Comparison of ENCODE assay signal across 14 cellular contexts in genomic region chr10:94066411-94066810, GRCh38.
DNase-seq lines count a peak whose midpoint lies in the region; ATAC-seq and TF ChIP-seq lines count a peak whose summit lies in the region.
"Had no signal": no experiment of that assay in that cellular context is flagged by ENCODE, and none has a peak within 500 bp of the region (broad histone marks: within the 10 kb centered on the region; RNA-seq: fewer than 3 reads in every experiment).

No MANE protein-coding gene starts in this region.

- H3K36me3 ChIP-seq in left ventricle myocardium inferior = no peaks in the 10 kb centered on the region
- no peaks in the 10 kb centered on the region for H3K36me3 ChIP-seq in testis (ENCODE audit: low read depth, missing control alignments)
- H3K36me3 ChIP-seq: lower lobe of right lung, spleen had no signal

- TF ChIP-seq POLR2A in testis (IDR thresholded peaks at IDR 0.05) = no peak

- peak; percentile 31 for ATAC-seq in Right ventricle myocardium superior (ENCODE audit: poor library complexity)
- peak; percentile 61 for ATAC-seq in foreskin keratinocyte
- ATAC-seq: lower lobe of right lung had no signal

- H3K36me3 Mint-ChIP-seq in type B pancreatic cell = no peaks in the 10 kb centered on the region

- DNase-seq in Right ventricle myocardium superior (no peak), left ventricle myocardium inferior (no peak), SW480 (ENCODE audit: low spot score) (peak; percentile 28), foreskin keratinocyte (peak in 1 of 2 donors; percentile 34), testis (peak; percentile 25), type B pancreatic cell (ENCODE audit: extremely low spot score, unreplicated experiment) (no peak), NCI-H1105 (lab: John Stamatoyannopoulos, UW) (no peak)
- no peak for DNase-seq in activated CD4-positive, alpha-beta T cell treated with anti-CD3 and anti-CD28 coated beads, Interleukin-2, amount 50 U/mL, for 48 hours
- DNase-seq: activated T-cell treated with anti-CD3 and anti-CD28 coated beads, Interleukin-2, amount 50 U/mL, for 48 hours; dorsolateral prefrontal cortex; lower lobe of right lung; spleen had no signal

- no peak for TF ChIP-seq CTCF in left ventricle myocardium inferior (IDR thresholded peaks at IDR 0.05; ENCODE audit: borderline replicate concordance)
- no peak for TF ChIP-seq CTCF in foreskin keratinocyte (conservative IDR thresholded peaks at IDR 0.05)
- TF ChIP-seq CTCF in testis (IDR thresholded peaks at IDR 0.05) = no peak
- TF ChIP-seq CTCF in type B pancreatic cell (conservative IDR thresholded peaks at IDR 0.05) = no peak

- no peaks in the 10 kb centered on the region for H3K9me3 Mint-ChIP-seq in type B pancreatic cell
- H3K9me3 Mint-ChIP-seq: T-helper 1 cell treated with Interleukin-12 subunit alpha and Interleukin-12 subunit beta and Interleukin-4 antibody, amounts not matched to agents 30 μg/mL and 1 μg/mL, for 36 hours had no signal

- intact Hi-C loops in Right ventricle myocardium superior (cut with DNase I) (no loop called here), left ventricle myocardium inferior (cut with micrococcal nuclease) (no loop called here), testis (cut with DNase I; ENCODE audit: low total_unique reads) (no loop called here)

- no peak overlapping the region for H3K4me3 ChIP-seq in left ventricle myocardium inferior
- H3K4me3 ChIP-seq in testis = no peak overlapping the region
- H3K4me3 ChIP-seq: dorsolateral prefrontal cortex, lower lobe of right lung, spleen had no signal

- H3K9me3 ChIP-seq in left ventricle myocardium inferior (replicated peaks) (no peaks in the 10 kb centered on the region), testis (no peaks in the 10 kb centered on the region)
- H3K9me3 ChIP-seq: lower lobe of right lung, spleen had no signal

- H3K4me1 ChIP-seq in left ventricle myocardium inferior (peaks cover 9% of the 10 kb centered on the region), foreskin keratinocyte (no peaks in the 10 kb centered on the region), testis (no peaks in the 10 kb centered on the region)
- H3K4me1 ChIP-seq: lower lobe of right lung, spleen had no signal

- H3K4me1 Mint-ChIP-seq in type B pancreatic cell (ENCODE audit: unreplicated experiment) = no peaks in the 10 kb centered on the region

- H3K4me3 Mint-ChIP-seq in type B pancreatic cell = no peak overlapping the region
- H3K4me3 Mint-ChIP-seq: stimulated activated naive CD8-positive, alpha-beta T cell treated with anti-CD3 and anti-CD28 coated beads, Interleukin-15, Interleukin-2, amounts not matched to agents 100 ng/mL and 50 ng/mL, for 24 hours; T-helper 1 cell treated with Interleukin-12 subunit alpha and Interleukin-12 subunit beta and Interleukin-4 antibody, amounts not matched to agents 30 μg/mL and 1 μg/mL, for 36 hours had no signal

- peaks cover 11% of the 10 kb centered on the region for H3K27me3 Mint-ChIP-seq in type B pancreatic cell

- H3K27me3 ChIP-seq in left ventricle myocardium inferior (ENCODE audit: low read depth) (no peaks in the 10 kb centered on the region), foreskin keratinocyte (peaks cover 3% of the 10 kb centered on the region), testis (no peaks in the 10 kb centered on the region)
- H3K27me3 ChIP-seq: spleen had no signal

- H3K27ac ChIP-seq in left ventricle myocardium inferior (replicated peaks) (no peak overlapping the region), foreskin keratinocyte (no peak overlapping the region), testis (no peak overlapping the region)
- H3K27ac ChIP-seq: dorsolateral prefrontal cortex, lower lobe of right lung, spleen had no signal

- H3K27ac Mint-ChIP-seq in type B pancreatic cell = no peak overlapping the region
- H3K27ac Mint-ChIP-seq: stimulated activated naive CD8-positive, alpha-beta T cell treated with anti-CD3 and anti-CD28 coated beads, Interleukin-15, Interleukin-2, amounts not matched to agents 100 ng/mL and 50 ng/mL, for 24 hours; T-helper 1 cell treated with Interleukin-12 subunit alpha and Interleukin-12 subunit beta and Interleukin-4 antibody, amounts not matched to agents 30 μg/mL and 1 μg/mL, for 36 hours had no signal

- whole genome bisulfite sequencing in testis, 2 donors = 45 to 47% methylated on average over 6 of the region's 6 CpGs

Comparison
In these comparisons a context has a peak if more than half of its experiments do, and no peak if none do; other contexts are left out.
1. DNase-seq: peak in SW480 (single experiment) and testis (single experiment); none in Right ventricle myocardium superior (single experiment), left ventricle myocardium inferior (single experiment), type B pancreatic cell (single experiment), NCI-H1105 (single experiment) and activated CD4-positive, alpha-beta T cell treated with anti-CD3 and anti-CD28 coated beads, Interleukin-2, amount 50 U/mL, for 48 hours (0 of 2).